ENCODE assay signal across 18 cellular contexts in genomic region chr7:94067506-94067905, GRCh38.
"Had no signal": no experiment of that assay in that cellular context is flagged by ENCODE, and none has a peak within 500 bp of the region (broad histone marks: within the 10 kb centered on the region; RNA-seq: fewer than 3 reads in every experiment).

No MANE protein-coding gene starts in this region.

- H3K4me2 ChIP-seq: smooth muscle cell had no signal

- H3K9me3 Mint-ChIP-seq: activated CD8-positive, alpha-beta T cell treated with anti-CD3 and anti-CD28 coated beads for 36 hours; activated naive CD8-positive, alpha-beta T cell treated with anti-CD3 and anti-CD28 coated beads, Interleukin-2, amount 50 U/mL, for 24 hours; naive thymus-derived CD8-positive, alpha-beta T cell; T-cell had no signal

- H3K4me3 Mint-ChIP-seq: activated CD4-positive, alpha-beta T cell treated with anti-CD3 and anti-CD28 coated beads for 36 hours; activated CD8-positive, alpha-beta T cell treated with anti-CD3 and anti-CD28 coated beads for 36 hours; activated naive CD8-positive, alpha-beta T cell treated with anti-CD3 and anti-CD28 coated beads, Interleukin-2, amount 50 U/mL, for 24 hours; naive thymus-derived CD8-positive, alpha-beta T cell; T-cell had no signal

- H3K4me3 ChIP-seq: ascending aorta, lung, mucosa of descending colon, smooth muscle cell, tibial artery had no signal

- H3K27ac Mint-ChIP-seq: activated CD4-positive, alpha-beta T cell treated with anti-CD3 and anti-CD28 coated beads for 36 hours; activated CD8-positive, alpha-beta T cell treated with anti-CD3 and anti-CD28 coated beads for 36 hours; activated naive CD8-positive, alpha-beta T cell treated with anti-CD3 and anti-CD28 coated beads, Interleukin-2, amount 50 U/mL, for 24 hours; naive thymus-derived CD8-positive, alpha-beta T cell; progenitor cell of endocrine pancreas; T-cell had no signal

- ATAC-seq: activated CD4-positive, alpha-beta T cell treated with anti-CD3 and anti-CD28 coated beads for 36 hours; activated CD8-positive, alpha-beta T cell treated with anti-CD3 and anti-CD28 coated beads for 36 hours; activated naive CD8-positive, alpha-beta T cell treated with anti-CD3 and anti-CD28 coated beads, Interleukin-2, amount 50 U/mL, for 24 hours; left colon; mucosa of descending colon; naive thymus-derived CD8-positive, alpha-beta T cell; right cardiac atrium; T-cell had no signal

- H3K36me3 ChIP-seq: ascending aorta, neutrophil, tibial artery, WERI-Rb-1 had no signal

- H3K27ac ChIP-seq: ascending aorta, neutrophil, tibial artery, WERI-Rb-1 had no signal

- H3K9me3 ChIP-seq: ascending aorta, mucosa of descending colon, neutrophil, tibial artery had no signal

- H3K27me3 ChIP-seq: ascending aorta, tibial artery had no signal

- DNase-seq: activated CD4-positive, alpha-beta T cell treated with anti-CD3 and anti-CD28 coated beads for 36 hours; activated CD8-positive, alpha-beta memory T cell treated with anti-CD3 and anti-CD28 coated beads, Interleukin-2, amount 50 U/mL, for 48 hours; activated CD8-positive, alpha-beta T cell treated with anti-CD3 and anti-CD28 coated beads for 36 hours; activated naive CD8-positive, alpha-beta T cell treated with anti-CD3 and anti-CD28 coated beads, Interleukin-2, amount 50 U/mL, for 24 hours; glutamatergic neuron; left colon; mucosa of descending colon; naive thymus-derived CD8-positive, alpha-beta T cell; right cardiac atrium; T-cell; T1000; tibial artery; WERI-Rb-1 had no signal

- H3K4me1 ChIP-seq: ascending aorta, tibial artery had no signal
